Comparison of ENCODE assay signal across 9 cellular contexts in the genomic region with DNA sequence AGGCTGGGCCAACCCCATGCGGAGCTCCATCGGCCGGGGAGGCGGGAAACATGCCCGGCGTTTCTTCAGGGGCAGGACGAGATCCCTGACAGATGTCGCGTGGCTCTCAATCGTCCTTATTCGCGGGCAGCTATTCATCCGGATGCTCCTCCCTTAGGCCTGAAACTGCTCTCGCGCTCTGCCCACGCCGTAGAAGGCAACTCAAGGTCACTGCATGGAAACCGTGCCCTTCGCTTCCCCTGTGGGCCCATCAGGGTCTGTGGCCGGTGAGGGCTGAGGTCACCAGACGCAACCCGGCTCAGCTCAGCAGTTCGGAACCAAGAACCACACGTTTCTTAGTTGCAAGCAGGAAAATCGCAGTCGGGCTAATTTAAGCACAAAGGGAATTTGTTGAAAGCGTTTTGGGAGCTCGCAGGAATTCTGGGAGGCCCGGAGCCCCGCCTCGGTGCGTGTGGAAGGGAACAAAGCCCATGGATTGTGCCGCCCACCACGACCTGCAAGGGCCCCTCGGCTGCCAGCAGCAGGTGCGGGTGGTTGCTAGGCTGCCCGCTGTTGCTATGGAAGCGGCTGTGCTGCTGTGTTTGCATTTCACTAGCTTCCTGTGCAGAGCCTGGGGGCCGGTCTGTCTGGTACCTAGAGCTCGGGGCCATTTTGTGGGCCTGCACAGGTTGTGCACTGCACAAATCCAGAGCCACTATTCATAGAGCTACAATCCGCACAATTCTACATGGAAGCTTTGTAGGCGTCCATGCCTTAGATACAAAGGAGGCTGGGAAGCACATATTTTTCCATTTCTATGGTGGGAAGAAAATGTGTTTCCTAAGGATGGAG. TPM values are rescaled to one million over a fixed set of nuclear protein-coding genes. Genes with fewer than 3 reads are reported as not detected.
DNase-seq lines count a peak whose midpoint lies in the region; ATAC-seq and TF ChIP-seq lines count a peak whose summit lies in the region.
"Had no signal": no experiment of that assay in that cellular context is flagged by ENCODE, and none has a peak within 500 bp of the region (broad histone marks: within the 10 kb centered on the region; RNA-seq: fewer than 3 reads in every experiment).

No MANE protein-coding gene starts in this region.

- peak overlapping the region; percentile 78 to 94 (median 87) for H3K4me3 Mint-ChIP-seq in naive thymus-derived CD4-positive, alpha-beta T cell

- H3K79me2 ChIP-seq in SK-N-SH (ENCODE audit: insufficient read depth), result no peaks in the 10 kb centered on the region

- H3K36me3 Mint-ChIP-seq in naive thymus-derived CD4-positive, alpha-beta T cell, result no peaks in the 10 kb centered on the region

- 84% methylated on average over 41 of the region's 42 CpGs for WGBS in SK-N-SH (ENCODE audit: low lambda C conversion rate)
- WGBS in esophagus, 2 donors, result 8 to 15% methylated on average over 42 of the region's 42 CpGs

- no peak for TF ChIP-seq EP300 in SK-N-SH (IDR thresholded peaks at IDR 0.05; ENCODE audit: borderline replicate concordance in 1 of 2, low read depth in 1 of 2, low read length in 1 of 2)

- CTCF ChIA-PET in SK-N-SH (lab: Yijun Ruan, JAX), result interaction anchor here (0.7 to 4.3 kb wide), 26 partner anchors 10 to 1797 kb away, joined by 3 to 43 read pairs (median 4); a partner anchor contains a TSS
- CTCF ChIA-PET in naive thymus-derived CD4-positive, alpha-beta T cell (lab: Charles Lee), result interaction anchor here (0.5 to 3.7 kb wide), 12 partner anchors 11 to 350 kb away, joined by 3 to 28 read pairs (median 4); a partner anchor contains a TSS

- peak overlapping the region; percentile 58 to 98 (median 90) for H3K27ac Mint-ChIP-seq in naive thymus-derived CD4-positive, alpha-beta T cell

- H3K4me1 ChIP-seq in SK-N-SH (ENCODE audit: control insufficient read depth in 1 of 2, insufficient read depth in 2 of 2, low read depth in 1 of 2, low read length in 1 of 2) (peaks cover 0 to 23% of the 10 kb centered on the region in 2 experiments; a peak in 2 of 4 replicates), esophagus (ENCODE audit: control insufficient read depth in 2 of 2, insufficient read depth in 2 of 2, low read length in 1 of 2) (peaks cover 0 to 7% of the 10 kb centered on the region in 2 donors)
- H3K4me1 ChIP-seq in naive thymus-derived CD4-positive, alpha-beta T cell (ENCODE audit: control insufficient read depth in 2 of 2, insufficient read depth in 2 of 2, low read length in 2 of 2), result no peaks in the 10 kb centered on the region

- intact Hi-C loops in naive thymus-derived CD4-positive, alpha-beta T cell (cut with micrococcal nuclease), result loop anchor here (1.0 to 5.0 kb wide), 14 partner anchors 47 to 1765 kb away; a partner anchor contains a TSS

- H3K9ac ChIP-seq in SK-N-SH, result no peak overlapping the region

- DNase-seq in SK-N-SH, result peak; percentile 74
- peak; percentile 94 for DNase-seq in NCI-H2227 treated with DMSO at 0.1 percent for 48 hours (lab: John Stamatoyannopoulos, UW)
- peak; percentile 24 for DNase-seq in activated T-cell treated with anti-CD3 and anti-CD28 coated beads for 4 hours
- peak; percentile 29 to 87 (median 77) for DNase-seq in naive thymus-derived CD4-positive, alpha-beta T cell
- peak; percentile 53 for DNase-seq in stimulated activated naive CD4-positive, alpha-beta T cell treated with Interleukin-2 at 50 U/mL for 16 hours (lab: John Stamatoyannopoulos, UW)

- no peak overlapping the region for H2AFZ ChIP-seq in SK-N-SH (ENCODE audit: low read depth)

- H3K27me3 ChIP-seq in SK-N-SH (ENCODE audit: insufficient read depth) (no peaks in the 10 kb centered on the region), esophagus (ENCODE audit: control insufficient read depth in 1 of 2, insufficient read depth in 2 of 2, low read length in 2 of 2) (no peaks in the 10 kb centered on the region)
- H3K27me3 ChIP-seq in naive thymus-derived CD4-positive, alpha-beta T cell (ENCODE audit: control insufficient read depth in 2 of 2, insufficient read depth in 2 of 2, low read length in 2 of 2), result no peaks in the 10 kb centered on the region

- no peak for ATAC-seq in SK-N-SH treated with all-trans-retinoic acid at 6 μM for 48 hours
- ATAC-seq in HG03108 (IDR thresholded peaks at IDR 0.05; ENCODE audit: unreplicated experiment), result peak; percentile 80
- ATAC-seq in naive thymus-derived CD4-positive, alpha-beta T cell, result peak; percentile 74

- no peak for TF ChIP-seq RAD21 in SK-N-SH (IDR thresholded peaks at IDR 0.05; ENCODE audit: low read length)

- H3K9me3 Mint-ChIP-seq in naive thymus-derived CD4-positive, alpha-beta T cell, result peaks cover 0 to 2% (median 0%) of the 10 kb centered on the region in 11 donors

- no peaks in the 10 kb centered on the region for H3F3A ChIP-seq in SK-N-SH (replicated peaks; ENCODE audit: insufficient read depth)

- no peaks in the 10 kb centered on the region for H3K9me2 ChIP-seq in SK-N-SH

- H4K20me1 ChIP-seq in SK-N-SH (ENCODE audit: insufficient read depth), result no peaks in the 10 kb centered on the region

- H3K36me3 ChIP-seq in SK-N-SH (replicated peaks in 1 of 2; ENCODE audit: control insufficient read depth in 1 of 2, insufficient read depth in 2 of 2, low read length in 1 of 2) (no peaks in the 10 kb centered on the region), esophagus (ENCODE audit: control insufficient read depth in 2 of 2, insufficient read depth in 2 of 2, low read length in 1 of 2) (no peaks in the 10 kb centered on the region)
- H3K36me3 ChIP-seq in naive thymus-derived CD4-positive, alpha-beta T cell (ENCODE audit: control insufficient read depth in 2 of 3, insufficient read depth in 3 of 3, low read length in 3 of 3), result no peaks in the 10 kb centered on the region

- H3K4me1 Mint-ChIP-seq in naive thymus-derived CD4-positive, alpha-beta T cell, result peaks cover 5 to 18% (median 9%) of the 10 kb centered on the region in 7 donors

- POLR2A ChIA-PET in SK-N-SH (lab: Yijun Ruan, JAX), result interaction anchor here (0.5 to 2.3 kb wide), 6 partner anchors 42 to 94 kb away, joined by 3 to 15 read pairs (median 5); a partner anchor contains a TSS
- POLR2A ChIA-PET in naive thymus-derived CD4-positive, alpha-beta T cell (lab: Charles Lee), result interaction anchor here (1.6 to 2.7 kb wide), 5 partner anchors 42 to 274 kb away, joined by 7 to 14 read pairs (median 12); a partner anchor contains a TSS

- H3K4me3 ChIP-seq in SK-N-SH (ENCODE audit: low read depth in 2 of 2, low read length in 1 of 2) (no peak overlapping the region), esophagus (ENCODE audit: low read depth in 1 of 2, low read length in 2 of 2) (peak overlapping the region in 1 of 2 donors; percentile 24)
- H3K4me3 ChIP-seq in naive thymus-derived CD4-positive, alpha-beta T cell (ENCODE audit: low read length), result peak overlapping the region; percentile 73
- H3K4me3 ChIP-seq: A549 had no signal

- H3K27ac ChIP-seq in SK-N-SH (ENCODE audit: low read depth in 2 of 2, low read length in 1 of 2), result no peak overlapping the region
- H3K27ac ChIP-seq in esophagus (ENCODE audit: low read depth in 2 of 2, low read length in 1 of 2), result peak overlapping the region; percentile 33 to 78
- H3K27ac ChIP-seq in naive thymus-derived CD4-positive, alpha-beta T cell (ENCODE audit: low read depth, low read length), result peak overlapping the region; percentile 4
- H3K27ac ChIP-seq: A549 had no signal

- no peak for TF ChIP-seq CTCF in SK-N-SH (IDR thresholded peaks at IDR 0.05)

- H3K27me3 Mint-ChIP-seq in naive thymus-derived CD4-positive, alpha-beta T cell, result no peaks in the 10 kb centered on the region

- H3K9me3 ChIP-seq in SK-N-SH (no peaks in the 10 kb centered on the region), esophagus (ENCODE audit: control insufficient read depth in 2 of 2, insufficient read depth in 1 of 2, low read depth in 1 of 2, low read length in 1 of 2) (no peaks in the 10 kb centered on the region)
- no peaks in the 10 kb centered on the region for H3K9me3 ChIP-seq in naive thymus-derived CD4-positive, alpha-beta T cell (ENCODE audit: control insufficient read depth in 2 of 3, low read length in 3 of 3)
- H3K9me3 ChIP-seq: A549 had no signal

- no peak overlapping the region for H3K4me2 ChIP-seq in SK-N-SH

TF ChIP-seq in SK-N-SH, 30 proteins besides CTCF, POLR2A, EP300 and RAD21 (continues in another document):
- TF ChIP-seq RFX5 (IDR thresholded peaks at IDR 0.05; ENCODE audit: low read length), result no peak
- TF ChIP-seq EZH2phosphoT487 (IDR thresholded peaks at IDR 0.05; ENCODE audit: borderline replicate concordance, low read depth), result no peak

TF ChIP-seq in SK-N-SH treated with all-trans-retinoic acid at 6 μM for 48 hours, 23 proteins besides CTCF, POLR2A, EP300 and RAD21 (continues in another document):
- TF ChIP-seq ISL1 (CRISPR knock-in tag; IDR thresholded peaks at IDR 0.05), result no peak

RNA-seq across cellular contexts. Expression of a gene that starts 6.1 kb away (rescaled TPM):
- 0.08 TPM in 1 of 2 replicates, not detected in the other for polyA plus RNA-seq in SK-N-SH (2012; rRNA removed)
- polyA plus RNA-seq in SK-N-SH (2012; cell fraction: cytosol; rRNA removed), result 0.05 TPM in 1 of 2 replicates, not detected in the other
- polyA plus RNA-seq in SK-N-SH (2012; cell fraction: nucleus; rRNA removed), result 0.19 and 0.27 TPM in 2 replicates
- polyA plus RNA-seq in esophagus, result under 1 TPM in 1 of 2 donors, not detected in 1; 0.04 TPM
- total RNA-seq in naive thymus-derived CD4-positive, alpha-beta T cell, result not detected
- not detected for polyA plus RNA-seq in naive thymus-derived CD4-positive, alpha-beta T cell
- polyA plus RNA-seq: A549 had no signal

RNA-seq across cellular contexts. Expression of a gene that starts 51.5 kb away (rescaled TPM):
- polyA plus RNA-seq in SK-N-SH (2012; rRNA removed) (not detected in 2 replicates), esophagus (under 1 TPM in 1 of 2 donors, not detected in 1; 0.04 TPM)
- not detected in 2 replicates for polyA plus RNA-seq in SK-N-SH (2012; cell fraction: cytosol; rRNA removed)
- not detected in 2 replicates for polyA plus RNA-seq in SK-N-SH (2012; cell fraction: nucleus; rRNA removed)
- not detected for total RNA-seq in naive thymus-derived CD4-positive, alpha-beta T cell
- polyA plus RNA-seq in naive thymus-derived CD4-positive, alpha-beta T cell, result not detected
- polyA plus RNA-seq: A549 had no signal

RNA-seq across cellular contexts. Expression of a gene that starts 57.0 kb away (rescaled TPM):
- polyA plus RNA-seq in SK-N-SH (2012; rRNA removed), result 8.7 and 15.2 TPM in 2 replicates
- 11.5 and 22.9 TPM in 2 replicates for polyA plus RNA-seq in SK-N-SH (2012; cell fraction: cytosol; rRNA removed)
- polyA plus RNA-seq in SK-N-SH (2012; cell fraction: nucleus; rRNA removed), result 4.4 and 8.8 TPM in 2 replicates
- 1 to 10 TPM in 1 of 2 donors, under 1 TPM in 1; 0.43 to 1.3 TPM for polyA plus RNA-seq in esophagus
- total RNA-seq in naive thymus-derived CD4-positive, alpha-beta T cell, result under 1 TPM in 1 of 5 experiments, not detected in 4; 0.48 TPM
- under 1 TPM in 1 of 2 donors, not detected in 1; 0.46 TPM for polyA plus RNA-seq in naive thymus-derived CD4-positive, alpha-beta T cell

Comparison
In these comparisons a context has a peak if more than half of its experiments do, and no peak if none do; other contexts are left out.
1. DNase-seq: peak in every context shown above with its lines; median percentile 94 in NCI-H2227 treated with DMSO at 0.1 percent for 48 hours; 77 in naive thymus-derived CD4-positive, alpha-beta T cell; 74 in SK-N-SH; 53 in stimulated activated naive CD4-positive, alpha-beta T cell treated with Interleukin-2 at 50 U/mL for 16 hours; 24 in activated T-cell treated with anti-CD3 and anti-CD28 coated beads for 4 hours.
2. H3K27ac ChIP-seq: peak in esophagus (2 of 2) and naive thymus-derived CD4-positive, alpha-beta T cell (single experiment); none in SK-N-SH (0 of 2).